ENCODE assay signal across 8 cellular contexts in the genomic region with DNA sequence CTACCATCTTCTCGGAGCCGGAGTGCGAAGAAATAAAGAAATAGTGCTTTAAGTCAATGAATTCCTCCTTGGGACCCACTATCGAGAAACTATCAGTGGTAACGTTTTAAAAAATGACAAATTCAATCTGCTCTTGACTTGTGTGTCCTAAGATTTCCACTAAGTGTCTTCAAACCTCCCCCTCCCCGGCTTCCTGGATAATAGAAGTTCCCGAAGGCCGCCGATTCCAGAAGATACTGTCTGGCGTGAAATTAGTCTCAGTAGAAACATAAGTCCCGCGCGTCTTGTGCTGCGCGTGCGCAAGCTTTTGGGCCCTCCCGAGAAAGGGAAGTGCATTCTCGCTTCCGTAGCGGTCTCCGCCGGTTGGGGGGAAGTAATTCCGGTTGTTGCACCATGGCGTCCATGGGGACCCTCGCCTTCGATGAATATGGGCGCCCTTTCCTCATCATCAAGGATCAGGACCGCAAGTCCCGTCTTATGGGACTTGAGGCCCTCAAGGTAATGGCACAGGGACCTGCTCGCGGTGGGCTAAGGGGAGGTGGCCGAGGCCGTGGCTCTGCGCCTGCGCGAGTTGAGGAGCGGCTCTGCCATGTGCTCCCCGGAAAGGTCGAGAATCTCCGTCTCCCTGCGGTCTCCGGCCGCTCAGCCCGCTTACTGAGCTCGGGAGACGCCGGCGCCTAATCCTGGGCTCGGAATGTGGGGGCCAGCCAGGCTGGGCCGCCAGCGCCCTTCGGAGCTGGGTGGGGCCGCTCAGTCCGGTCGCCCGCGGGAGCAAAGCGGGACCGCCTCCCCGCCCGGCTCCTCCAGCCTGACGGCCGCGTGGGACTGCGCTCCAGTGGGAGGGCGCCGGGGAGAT. TPM values are rescaled to one million over a fixed set of nuclear protein-coding genes. Genes with fewer than 3 reads are reported as not detected.
A peak's percentile ranks its signal among the peaks of the same experiment; 100 is the strongest.
DNase-seq lines count a peak whose midpoint lies in the region; ATAC-seq and TF ChIP-seq lines count a peak whose summit lies in the region.

A gene (plus strand): TSS at position 333 of the 856 bp plus-strand sequence. CDS start 61 bp downstream, at position 394.

- CTCF ChIA-PET in AG04449 (lab: Yijun Ruan, JAX) (interaction anchor here (1.4 kb wide), 1 partner anchor 17 kb away, joined by 5 read pairs; no protein-coding TSS in a partner anchor), WTC11 (lab: Charles Lee) (interaction anchor here (0.6 to 2.0 kb wide), 5 partner anchors 34 to 295 kb away, joined by 3 to 7 read pairs (median 5); no protein-coding TSS in a partner anchor)

- ATAC-seq in GM18907 (IDR thresholded peaks at IDR 0.05; ENCODE audit: unreplicated experiment) (peak; percentile 87), HG03159 (IDR thresholded peaks at IDR 0.05; ENCODE audit: unreplicated experiment) (peak; percentile 84), WTC11 (peak; percentile 67)

- no peaks in the 10 kb centered on the region for H3K9me3 Mint-ChIP-seq in WTC11
- no peaks in the 10 kb centered on the region for H3K9me3 Mint-ChIP-seq in immature natural killer cell

- H3K27ac Mint-ChIP-seq in WTC11 (peak within 1 kb of the TSS; percentile 98), immature natural killer cell (peak within 1 kb of the TSS; percentile 98 to 99 (median 99))

- DNase-seq in AG04449 (ENCODE audit: low read depth, low spot score), result peak; percentile 98
- peak; percentile 98 for DNase-seq in NCI-H2227 treated with DMSO at 0.1 percent for 48 hours (lab: John Stamatoyannopoulos, UW)
- DNase-seq in WTC11 (ENCODE audit: low spot score), result peak; percentile 79
- DNase-seq in cardiac fibroblast (ENCODE audit: low read depth in 2 of 2), result peak; percentile 100
- peak; percentile 95 to 96 (median 96) for DNase-seq in immature natural killer cell
- DNase-seq in smooth muscle cell of the brain vasculature (ENCODE audit: low read depth, low spot score), result peak; percentile 98

- H3K4me3 Mint-ChIP-seq in WTC11 (peak within 1 kb of the TSS; percentile 98), immature natural killer cell (peak within 1 kb of the TSS; percentile 89 to 98 (median 92))

- TF ChIP-seq CTCF in AG04449 (IDR thresholded peaks at IDR 0.05; ENCODE audit: insufficient read depth, low read length, missing control alignments), result no peak
- TF ChIP-seq CTCF in WTC11 (IDR thresholded peaks at IDR 0.05), result no peak
- TF ChIP-seq CTCF in cardiac fibroblast (IDR thresholded peaks at IDR 0.05; ENCODE audit: low read depth, low read length), result no peak

- H3K27me3 Mint-ChIP-seq in WTC11 (ENCODE audit: low read depth) (no peaks in the 10 kb centered on the region), immature natural killer cell (ENCODE audit: low read depth in 3 of 3) (peaks cover 12 to 17% (median 12%) of the 10 kb centered on the region in 3 donors)

- peaks cover 41% of the 10 kb centered on the region for H3K4me1 Mint-ChIP-seq in WTC11
- peaks cover 46 to 56% of the 10 kb centered on the region in 2 donors for H3K4me1 Mint-ChIP-seq in immature natural killer cell

- POLR2A ChIA-PET in AG04449 (lab: Yijun Ruan, JAX), result interaction anchor here (0.6 to 1.8 kb wide), 6 partner anchors 9 to 1237 kb away, joined by 3 to 5 read pairs (median 3); no protein-coding TSS in a partner anchor
- POLR2A ChIA-PET in WTC11 (lab: Charles Lee), result interaction anchor here (0.6 to 1.3 kb wide), 8 partner anchors 9 to 705 kb away, joined by 3 to 7 read pairs (median 3); a partner anchor contains a TSS

- H3K36me3 Mint-ChIP-seq in WTC11, result peaks cover 36% of the 10 kb centered on the region
- peaks cover 5 to 8% (median 5%) of the 10 kb centered on the region in 3 donors for H3K36me3 Mint-ChIP-seq in immature natural killer cell

- H3K4me3 ChIP-seq in AG04449 (ENCODE audit: low read depth, low read length) (peak within 1 kb of the TSS; percentile 96), cardiac fibroblast (replicated peaks in 1 of 2; ENCODE audit: low read depth in 2 of 2, low read length in 2 of 2) (peak within 1 kb of the TSS; percentile 77 to 96)

TF ChIP-seq in WTC11, 78 proteins besides CTCF, POLR2A, EP300 and RAD21 (continues in another document):
- TF ChIP-seq NFYB (CRISPR knock-in tag; conservative IDR thresholded peaks at IDR 0.05; ENCODE audit: low read depth) (no peak), SP1 (CRISPR knock-in tag; conservative IDR thresholded peaks at IDR 0.05) (peak; percentile 42; the same call in 1 of the 2 replicates), ZNF317 (CRISPR knock-in tag; IDR thresholded peaks at IDR 0.05; ENCODE audit: borderline replicate concordance, low read depth) (no peak), ETV6 (CRISPR knock-in tag; IDR thresholded peaks at IDR 0.05) (peak; percentile 91), MXD4 (CRISPR knock-in tag; IDR thresholded peaks at IDR 0.05; ENCODE audit: borderline replicate concordance) (no peak), FOXK1 (CRISPR knock-in tag; IDR thresholded peaks at IDR 0.05) (peak; percentile 81), NR1H2 (CRISPR knock-in tag; IDR thresholded peaks at IDR 0.05) (no peak), RELA (CRISPR knock-in tag; IDR thresholded peaks at IDR 0.05; ENCODE audit: borderline replicate concordance) (0 out of 2 replicates have a peak, but pooled peaks have one; percentile 84), TEAD1 (CRISPR knock-in tag; IDR thresholded peaks at IDR 0.05) (peak; percentile 44), ZNF671 (CRISPR knock-in tag; IDR thresholded peaks at IDR 0.05) (no peak)
- TF ChIP-seq, protein P1, sequence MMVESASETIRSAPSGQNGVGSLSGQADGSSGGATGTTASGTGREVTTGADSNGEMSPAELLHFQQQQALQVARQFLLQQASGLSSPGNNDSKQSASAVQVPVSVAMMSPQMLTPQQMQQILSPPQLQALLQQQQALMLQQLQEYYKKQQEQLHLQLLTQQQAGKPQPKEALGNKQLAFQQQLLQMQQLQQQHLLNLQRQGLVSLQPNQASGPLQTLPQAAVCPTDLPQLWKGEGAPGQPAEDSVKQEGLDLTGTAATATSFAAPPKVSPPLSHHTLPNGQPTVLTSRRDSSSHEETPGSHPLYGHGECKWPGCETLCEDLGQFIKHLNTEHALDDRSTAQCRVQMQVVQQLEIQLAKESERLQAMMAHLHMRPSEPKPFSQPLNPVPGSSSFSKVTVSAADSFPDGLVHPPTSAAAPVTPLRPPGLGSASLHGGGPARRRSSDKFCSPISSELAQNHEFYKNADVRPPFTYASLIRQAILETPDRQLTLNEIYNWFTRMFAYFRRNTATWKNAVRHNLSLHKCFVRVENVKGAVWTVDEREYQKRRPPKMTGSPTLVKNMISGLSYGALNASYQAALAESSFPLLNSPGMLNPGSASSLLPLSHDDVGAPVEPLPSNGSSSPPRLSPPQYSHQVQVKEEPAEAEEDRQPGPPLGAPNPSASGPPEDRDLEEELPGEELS (CRISPR knock-in tag; IDR thresholded peaks at IDR 0.05), result peak; percentile 63
- TF ChIP-seq, protein P2, sequence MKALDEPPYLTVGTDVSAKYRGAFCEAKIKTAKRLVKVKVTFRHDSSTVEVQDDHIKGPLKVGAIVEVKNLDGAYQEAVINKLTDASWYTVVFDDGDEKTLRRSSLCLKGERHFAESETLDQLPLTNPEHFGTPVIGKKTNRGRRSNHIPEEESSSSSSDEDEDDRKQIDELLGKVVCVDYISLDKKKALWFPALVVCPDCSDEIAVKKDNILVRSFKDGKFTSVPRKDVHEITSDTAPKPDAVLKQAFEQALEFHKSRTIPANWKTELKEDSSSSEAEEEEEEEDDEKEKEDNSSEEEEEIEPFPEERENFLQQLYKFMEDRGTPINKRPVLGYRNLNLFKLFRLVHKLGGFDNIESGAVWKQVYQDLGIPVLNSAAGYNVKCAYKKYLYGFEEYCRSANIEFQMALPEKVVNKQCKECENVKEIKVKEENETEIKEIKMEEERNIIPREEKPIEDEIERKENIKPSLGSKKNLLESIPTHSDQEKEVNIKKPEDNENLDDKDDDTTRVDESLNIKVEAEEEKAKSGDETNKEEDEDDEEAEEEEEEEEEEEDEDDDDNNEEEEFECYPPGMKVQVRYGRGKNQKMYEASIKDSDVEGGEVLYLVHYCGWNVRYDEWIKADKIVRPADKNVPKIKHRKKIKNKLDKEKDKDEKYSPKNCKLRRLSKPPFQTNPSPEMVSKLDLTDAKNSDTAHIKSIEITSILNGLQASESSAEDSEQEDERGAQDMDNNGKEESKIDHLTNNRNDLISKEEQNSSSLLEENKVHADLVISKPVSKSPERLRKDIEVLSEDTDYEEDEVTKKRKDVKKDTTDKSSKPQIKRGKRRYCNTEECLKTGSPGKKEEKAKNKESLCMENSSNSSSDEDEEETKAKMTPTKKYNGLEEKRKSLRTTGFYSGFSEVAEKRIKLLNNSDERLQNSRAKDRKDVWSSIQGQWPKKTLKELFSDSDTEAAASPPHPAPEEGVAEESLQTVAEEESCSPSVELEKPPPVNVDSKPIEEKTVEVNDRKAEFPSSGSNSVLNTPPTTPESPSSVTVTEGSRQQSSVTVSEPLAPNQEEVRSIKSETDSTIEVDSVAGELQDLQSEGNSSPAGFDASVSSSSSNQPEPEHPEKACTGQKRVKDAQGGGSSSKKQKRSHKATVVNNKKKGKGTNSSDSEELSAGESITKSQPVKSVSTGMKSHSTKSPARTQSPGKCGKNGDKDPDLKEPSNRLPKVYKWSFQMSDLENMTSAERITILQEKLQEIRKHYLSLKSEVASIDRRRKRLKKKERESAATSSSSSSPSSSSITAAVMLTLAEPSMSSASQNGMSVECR (CRISPR knock-in tag; IDR thresholded peaks at IDR 0.05; ENCODE audit: borderline replicate concordance), result peak; percentile 85; the same call in 1 of the 2 replicates
- TF ChIP-seq, protein P3, sequence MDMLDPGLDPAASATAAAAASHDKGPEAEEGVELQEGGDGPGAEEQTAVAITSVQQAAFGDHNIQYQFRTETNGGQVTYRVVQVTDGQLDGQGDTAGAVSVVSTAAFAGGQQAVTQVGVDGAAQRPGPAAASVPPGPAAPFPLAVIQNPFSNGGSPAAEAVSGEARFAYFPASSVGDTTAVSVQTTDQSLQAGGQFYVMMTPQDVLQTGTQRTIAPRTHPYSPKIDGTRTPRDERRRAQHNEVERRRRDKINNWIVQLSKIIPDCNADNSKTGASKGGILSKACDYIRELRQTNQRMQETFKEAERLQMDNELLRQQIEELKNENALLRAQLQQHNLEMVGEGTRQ (CRISPR knock-in tag; IDR thresholded peaks at IDR 0.05), result no peak
- TF ChIP-seq, protein P4, sequence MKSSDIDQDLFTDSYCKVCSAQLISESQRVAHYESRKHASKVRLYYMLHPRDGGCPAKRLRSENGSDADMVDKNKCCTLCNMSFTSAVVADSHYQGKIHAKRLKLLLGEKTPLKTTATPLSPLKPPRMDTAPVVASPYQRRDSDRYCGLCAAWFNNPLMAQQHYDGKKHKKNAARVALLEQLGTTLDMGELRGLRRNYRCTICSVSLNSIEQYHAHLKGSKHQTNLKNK (CRISPR knock-in tag; IDR thresholded peaks at IDR 0.05), result no peak

RNA-seq across cellular contexts. Expression of the gene that starts here (rescaled TPM):
- total RNA-seq in WTC11 (2021), result 481 to 548 TPM (median 496 TPM) in 3 replicates
- 100 to 1,000 TPM; 182 to 227 (median 211) TPM for polyA plus RNA-seq in immature natural killer cell

Comparison
In these comparisons a context has a peak if more than half of its experiments do, and no peak if none do; other contexts are left out.
1. Peak in every context shown above with its lines: DNase-seq, ATAC-seq and H3K4me3 ChIP-seq.